In the genomic region with DNA sequence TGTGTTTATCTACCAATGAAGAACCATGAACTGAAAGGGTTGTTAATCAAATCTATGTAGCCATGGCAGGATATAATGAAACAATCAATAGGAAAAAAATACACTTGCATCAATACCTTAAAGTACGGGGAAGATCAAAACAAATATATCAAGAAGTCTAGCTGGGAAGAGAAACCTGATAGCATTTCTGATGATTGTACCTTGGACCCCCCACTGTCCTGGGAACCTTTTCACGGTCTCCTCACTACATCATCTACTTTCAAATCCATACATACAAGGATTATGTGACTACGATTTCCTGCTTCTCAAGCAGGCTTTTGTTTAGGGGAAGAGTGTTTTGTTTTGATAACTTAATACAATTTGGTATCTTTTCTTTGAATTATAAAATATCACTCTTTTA, we compare ENCODE assay signal across 25 cellular contexts. TPM values are rescaled to one million over a fixed set of nuclear protein-coding genes. Genes with fewer than 3 reads are reported as not detected.
DNase-seq lines count a peak whose midpoint lies in the region; ATAC-seq and TF ChIP-seq lines count a peak whose summit lies in the region.
"Had no signal": no experiment of that assay in that cellular context is flagged by ENCODE, and none has a peak within 500 bp of the region (broad histone marks: within the 10 kb centered on the region; RNA-seq: fewer than 3 reads in every experiment).

No MANE protein-coding gene starts in this region.

- CTCF ChIA-PET in HEK293 (lab: Yijun Ruan, JAX) = interaction anchor here (0.6 to 2.9 kb wide), 3 partner anchors 10 to 216 kb away, joined by 3 to 11 read pairs (median 3); no protein-coding TSS in a partner anchor
- CTCF ChIA-PET in WTC11 (lab: Charles Lee) = interaction anchor here (2.4 kb wide), 1 partner anchor 15 kb away, joined by 6 read pairs; no protein-coding TSS in a partner anchor

- H3K9me3 Mint-ChIP-seq in WTC11 = no peaks in the 10 kb centered on the region
- H3K9me3 Mint-ChIP-seq: activated naive CD4-positive, alpha-beta T cell treated with anti-CD3 and anti-CD28 coated beads, Interleukin-2, amount 50 U/mL, for 72 hours; activated T-helper 17 cell treated with anti-CD3 and anti-CD28 coated beads, Interleukin-2, amount 50 U/mL, for 72 hours; CD8-positive, alpha-beta memory T cell; neural progenitor cell had no signal

- no peak overlapping the region for H3K27ac Mint-ChIP-seq in WTC11
- H3K27ac Mint-ChIP-seq: activated naive CD4-positive, alpha-beta T cell treated with anti-CD3 and anti-CD28 coated beads, Interleukin-2, amount 50 U/mL, for 72 hours; activated T-helper 17 cell treated with anti-CD3 and anti-CD28 coated beads, Interleukin-2, amount 50 U/mL, for 72 hours; CD8-positive, alpha-beta memory T cell; neural progenitor cell had no signal

- H3K27me3 ChIP-seq in testis = no peaks in the 10 kb centered on the region
- H3K27me3 ChIP-seq: thyroid gland had no signal

- TF ChIP-seq CTCF in HEK293 (tag by site-specific recombination; IDR thresholded peaks at IDR 0.05) (no peak), coronary artery (IDR thresholded peaks at IDR 0.05) (no peak), testis (IDR thresholded peaks at IDR 0.05) (no peak), WTC11 (IDR thresholded peaks at IDR 0.05) (no peak)

- H3K4me3 Mint-ChIP-seq in WTC11 = no peak overlapping the region
- H3K4me3 Mint-ChIP-seq: activated T-helper 17 cell treated with anti-CD3 and anti-CD28 coated beads, Interleukin-2, amount 50 U/mL, for 72 hours; CD8-positive, alpha-beta memory T cell; neural progenitor cell had no signal

- H3K9me3 ChIP-seq in HEK293 (ENCODE audit: control insufficient read depth, insufficient read depth, low read depth, low read length) (no peaks in the 10 kb centered on the region), testis (no peaks in the 10 kb centered on the region)
- H3K9me3 ChIP-seq: lower lobe of right lung, thyroid gland had no signal

- H3K4me3 ChIP-seq in HEK293 (ENCODE audit: low read depth, low read length) = no peak overlapping the region
- no peak overlapping the region for H3K4me3 ChIP-seq in coronary artery
- H3K4me3 ChIP-seq in testis = no peak overlapping the region
- H3K4me3 ChIP-seq: lower lobe of right lung, neural progenitor cell, thyroid gland had no signal

- H3K36me3 ChIP-seq in HEK293 (ENCODE audit: control insufficient read depth in 2 of 2, insufficient read depth in 1 of 2, low read length in 2 of 2) (no peaks in the 10 kb centered on the region), testis (ENCODE audit: low read depth, missing control alignments) (no peaks in the 10 kb centered on the region)
- H3K36me3 ChIP-seq: lower lobe of right lung, neural progenitor cell, thyroid gland had no signal

- intact Hi-C loops in testis (cut with DNase I; ENCODE audit: low total_unique reads) = no loop called here

- no peak overlapping the region for H3K27ac ChIP-seq in HEK293 (ENCODE audit: extremely low read depth, low read depth, low read length)
- H3K27ac ChIP-seq in coronary artery = peak overlapping the region; percentile 75 to 85
- H3K27ac ChIP-seq in testis = peak overlapping the region; percentile 11 to 26
- H3K27ac ChIP-seq: lower lobe of right lung, neural progenitor cell had no signal

- H3K4me1 ChIP-seq in HEK293 (ENCODE audit: control insufficient read depth, insufficient read depth, low read length) (peaks cover 17% of the 10 kb centered on the region), testis (peaks cover 17% of the 10 kb centered on the region)
- H3K4me1 ChIP-seq: lower lobe of right lung, thyroid gland had no signal

- DNase-seq in NCI-H69 (lab: John Stamatoyannopoulos, UW) (peak; percentile 10), coronary artery (ENCODE audit: low spot score) (no peak), testis (no peak), COR-L47 (lab: John Stamatoyannopoulos, UW) (no peak), WTC11 (ENCODE audit: low spot score) (no peak)
- DNase-seq: activated CD4-positive, alpha-beta T cell treated with anti-CD3 and anti-CD28 coated beads, Interleukin-2, amount 50 U/mL, for 4 hours; activated CD8-positive, alpha-beta memory T cell treated with anti-CD3 and anti-CD28 coated beads, Interleukin-2, amount 50 U/mL, for 4 hours; AML-193; CD8-positive, alpha-beta memory T cell; central memory CD4-positive, alpha-beta T cell; kidney; lower lobe of right lung; NCI-H1105 treated with DMSO at 0.1 percent for 48 hours; NCI-H526; stimulated activated CD4-positive, alpha-beta T cell treated with anti-CD3 and anti-CD28 coated beads, Interleukin-12 subunit alpha, Interleukin-12 subunit beta, amount 100 ng/mL, for 4 hours; stimulated activated CD4-positive, alpha-beta T cell treated with anti-CD3 and anti-CD28 coated beads, Interleukin-4, amount 100 ng/mL, for 4 hours; stimulated activated naive CD4-positive, alpha-beta T cell treated with Interleukin-2 at 50 U/mL for 16 hours; thyroid gland had no signal

- ATAC-seq in GM19328 (IDR thresholded peaks at IDR 0.05; ENCODE audit: unreplicated experiment) (no peak), WTC11 (no peak)
- ATAC-seq: activated naive CD4-positive, alpha-beta T cell treated with anti-CD3 and anti-CD28 coated beads, Interleukin-2, amount 50 U/mL, for 72 hours; activated T-helper 17 cell treated with anti-CD3 and anti-CD28 coated beads, Interleukin-2, amount 50 U/mL, for 72 hours; HCT116; lower lobe of right lung; SK-N-SH treated with all-trans-retinoic acid at 6 μM for 48 hours had no signal

- peaks cover 76% of the 10 kb centered on the region for H3K27me3 Mint-ChIP-seq in WTC11 (ENCODE audit: low read depth)

- TF ChIP-seq POLR2A in testis (IDR thresholded peaks at IDR 0.05) = no peak

- H3K36me3 Mint-ChIP-seq in WTC11 = no peaks in the 10 kb centered on the region
- H3K36me3 Mint-ChIP-seq: activated naive CD4-positive, alpha-beta T cell treated with anti-CD3 and anti-CD28 coated beads, Interleukin-2, amount 50 U/mL, for 72 hours; CD8-positive, alpha-beta memory T cell; neural progenitor cell had no signal

- H3K4me1 Mint-ChIP-seq in WTC11 = peaks cover 30% of the 10 kb centered on the region

- WGBS in testis, 2 donors = 67 to 70% methylated on average over 3 of the region's 3 CpGs

- POLR2A ChIA-PET in HEK293 (lab: Yijun Ruan, JAX) (no interaction called here), WTC11 (lab: Charles Lee) (no interaction called here)

TF ChIP-seq in HEK293, 187 proteins besides CTCF, POLR2A, EP300 and RAD21 (continues in another document):
- TF ChIP-seq FEZF1 (tag by site-specific recombination; IDR thresholded peaks at IDR 0.05) = peak; percentile 33; the same call in 1 of the 2 replicates
- TF ChIP-seq ZNF416 (tag by site-specific recombination; IDR thresholded peaks at IDR 0.05) = no peak
- TF ChIP-seq ZNF350 (tag by site-specific recombination; IDR thresholded peaks at IDR 0.05) = no peak
- TF ChIP-seq ZFP41 (tag by site-specific recombination; IDR thresholded peaks at IDR 0.05; ENCODE audit: borderline replicate concordance) = no peak
- TF ChIP-seq ZNF335 (tag by site-specific recombination; conservative IDR thresholded peaks at IDR 0.05) = no peak; the same call in 1 of the 2 replicates
- no peak for TF ChIP-seq ZNF514 (tag by site-specific recombination; IDR thresholded peaks at IDR 0.05)
- no peak for TF ChIP-seq IKZF3 (tag by site-specific recombination; IDR thresholded peaks at IDR 0.05)
- no peak for TF ChIP-seq ZFHX2 (tag by site-specific recombination; conservative IDR thresholded peaks at IDR 0.05)
- no peak for TF ChIP-seq ZNF660 (tag by site-specific recombination; IDR thresholded peaks at IDR 0.05)
- TF ChIP-seq, protein P1, sequence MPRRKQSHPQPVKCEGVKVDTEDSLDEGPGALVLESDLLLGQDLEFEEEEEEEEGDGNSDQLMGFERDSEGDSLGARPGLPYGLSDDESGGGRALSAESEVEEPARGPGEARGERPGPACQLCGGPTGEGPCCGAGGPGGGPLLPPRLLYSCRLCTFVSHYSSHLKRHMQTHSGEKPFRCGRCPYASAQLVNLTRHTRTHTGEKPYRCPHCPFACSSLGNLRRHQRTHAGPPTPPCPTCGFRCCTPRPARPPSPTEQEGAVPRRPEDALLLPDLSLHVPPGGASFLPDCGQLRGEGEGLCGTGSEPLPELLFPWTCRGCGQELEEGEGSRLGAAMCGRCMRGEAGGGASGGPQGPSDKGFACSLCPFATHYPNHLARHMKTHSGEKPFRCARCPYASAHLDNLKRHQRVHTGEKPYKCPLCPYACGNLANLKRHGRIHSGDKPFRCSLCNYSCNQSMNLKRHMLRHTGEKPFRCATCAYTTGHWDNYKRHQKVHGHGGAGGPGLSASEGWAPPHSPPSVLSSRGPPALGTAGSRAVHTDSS (tag by site-specific recombination; IDR thresholded peaks at IDR 0.05) = no peak
- no peak for TF ChIP-seq HOXD13 (CRISPR knock-in tag; IDR thresholded peaks at IDR 0.05; ENCODE audit: borderline replicate concordance)

TF ChIP-seq in WTC11, 78 proteins besides CTCF, POLR2A, EP300 and RAD21 (continues in another document):
- no peak for TF ChIP-seq FOXK1 (CRISPR knock-in tag; IDR thresholded peaks at IDR 0.05)
- no peak for TF ChIP-seq MYBL2 (CRISPR knock-in tag; IDR thresholded peaks at IDR 0.05)
- TF ChIP-seq ZNF317 (CRISPR knock-in tag; IDR thresholded peaks at IDR 0.05; ENCODE audit: borderline replicate concordance, low read depth) = no peak
- no peak for TF ChIP-seq CREM (CRISPR knock-in tag; IDR thresholded peaks at IDR 0.05)
- TF ChIP-seq ZNF121 (CRISPR knock-in tag; IDR thresholded peaks at IDR 0.05) = no peak
- TF ChIP-seq, protein P2, sequence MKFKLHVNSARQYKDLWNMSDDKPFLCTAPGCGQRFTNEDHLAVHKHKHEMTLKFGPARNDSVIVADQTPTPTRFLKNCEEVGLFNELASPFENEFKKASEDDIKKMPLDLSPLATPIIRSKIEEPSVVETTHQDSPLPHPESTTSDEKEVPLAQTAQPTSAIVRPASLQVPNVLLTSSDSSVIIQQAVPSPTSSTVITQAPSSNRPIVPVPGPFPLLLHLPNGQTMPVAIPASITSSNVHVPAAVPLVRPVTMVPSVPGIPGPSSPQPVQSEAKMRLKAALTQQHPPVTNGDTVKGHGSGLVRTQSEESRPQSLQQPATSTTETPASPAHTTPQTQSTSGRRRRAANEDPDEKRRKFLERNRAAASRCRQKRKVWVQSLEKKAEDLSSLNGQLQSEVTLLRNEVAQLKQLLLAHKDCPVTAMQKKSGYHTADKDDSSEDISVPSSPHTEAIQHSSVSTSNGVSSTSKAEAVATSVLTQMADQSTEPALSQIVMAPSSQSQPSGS (CRISPR knock-in tag; IDR thresholded peaks at IDR 0.05; ENCODE audit: borderline replicate concordance, low read depth) = no peak
- TF ChIP-seq, protein P3, sequence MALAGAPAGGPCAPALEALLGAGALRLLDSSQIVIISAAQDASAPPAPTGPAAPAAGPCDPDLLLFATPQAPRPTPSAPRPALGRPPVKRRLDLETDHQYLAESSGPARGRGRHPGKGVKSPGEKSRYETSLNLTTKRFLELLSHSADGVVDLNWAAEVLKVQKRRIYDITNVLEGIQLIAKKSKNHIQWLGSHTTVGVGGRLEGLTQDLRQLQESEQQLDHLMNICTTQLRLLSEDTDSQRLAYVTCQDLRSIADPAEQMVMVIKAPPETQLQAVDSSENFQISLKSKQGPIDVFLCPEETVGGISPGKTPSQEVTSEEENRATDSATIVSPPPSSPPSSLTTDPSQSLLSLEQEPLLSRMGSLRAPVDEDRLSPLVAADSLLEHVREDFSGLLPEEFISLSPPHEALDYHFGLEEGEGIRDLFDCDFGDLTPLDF (CRISPR knock-in tag; IDR thresholded peaks at IDR 0.05) = no peak

RNA-seq across cellular contexts. Expression of a gene that starts 8.1 kb away (rescaled TPM):
- 10 to 100 TPM; 18.8 to 23.5 TPM for total RNA-seq in testis
- 9.9 TPM for polyA plus RNA-seq in testis (ENCODE audit: insufficient read depth, low read depth, low replicate concordance)
- 0.11 to 0.39 TPM (median 0.16 TPM) in 3 replicates for total RNA-seq in WTC11 (2021)
- polyA plus RNA-seq: CD8-positive, alpha-beta memory T cell had no signal

Comparison
In these comparisons a context has a peak if more than half of its experiments do, and no peak if none do; other contexts are left out.
1. RNA of a gene that starts 8.1 kb away (total RNA-seq): 18.8 to 23.5 TPM in testis; 0.11 to 0.39 TPM in WTC11; every median in the first group is over 10 times any median in the second.